In the genomic region with DNA sequence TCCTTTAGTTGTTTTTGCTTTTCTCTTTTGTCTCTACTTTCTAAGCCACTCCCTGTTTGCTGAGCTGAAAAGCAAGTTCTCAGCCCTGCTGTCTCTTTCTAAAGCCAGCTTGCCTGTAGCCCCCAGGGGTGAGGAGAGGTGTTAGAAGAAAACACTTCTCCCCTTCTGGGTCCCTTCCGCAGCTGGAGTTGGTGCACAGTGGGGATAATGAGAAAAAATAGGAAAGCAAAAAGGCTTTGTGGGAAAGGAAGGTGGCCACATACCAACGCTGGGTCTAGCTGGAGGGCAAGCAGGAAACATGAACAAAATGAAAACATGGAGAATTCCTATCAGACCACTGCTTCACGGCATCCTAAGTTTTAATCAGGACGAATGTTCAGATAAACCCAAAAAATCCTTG, we compare ENCODE assay signal across 12 cellular contexts. TPM values are rescaled to one million over a fixed set of nuclear protein-coding genes. Genes with fewer than 3 reads are reported as not detected.
DNase-seq lines count a peak whose midpoint lies in the region; ATAC-seq and TF ChIP-seq lines count a peak whose summit lies in the region.
"Had no signal": no experiment of that assay in that cellular context is flagged by ENCODE, and none has a peak within 500 bp of the region (broad histone marks: within the 10 kb centered on the region; RNA-seq: fewer than 3 reads in every experiment).

No MANE protein-coding gene starts in this region.

- H4K12ac ChIP-seq in trophoblast cell (ENCODE audit: low read depth, low read length), result no peak overlapping the region

- H3K9me3 Mint-ChIP-seq in IgD-negative memory B cell (no peaks in the 10 kb centered on the region), MCF 10A (ENCODE audit: unreplicated experiment) (no peaks in the 10 kb centered on the region)

- no peak overlapping the region for H3K4me3 Mint-ChIP-seq in IgD-negative memory B cell
- H3K4me3 Mint-ChIP-seq in MCF 10A (ENCODE audit: unreplicated experiment), result no peak overlapping the region

- peak overlapping the region; percentile 37 for H4K8ac ChIP-seq in trophoblast cell (ENCODE audit: low read depth, low read length)

- H3K18ac ChIP-seq in trophoblast cell (ENCODE audit: low read length), result no peak overlapping the region

- no peak overlapping the region for H3K14ac ChIP-seq in trophoblast cell (ENCODE audit: low read length)

- H3K36me3 Mint-ChIP-seq in IgD-negative memory B cell, result peaks cover 2% of the 10 kb centered on the region
- H3K36me3 Mint-ChIP-seq in MCF 10A (ENCODE audit: insufficient read depth, unreplicated experiment), result no peaks in the 10 kb centered on the region

- H3K4me3 ChIP-seq in trophoblast cell (ENCODE audit: low read depth, low read length), result no peak overlapping the region
- H3K4me3 ChIP-seq: body of pancreas, pancreas had no signal

- no peaks in the 10 kb centered on the region for H3K9me3 ChIP-seq in trophoblast cell (ENCODE audit: insufficient read depth, low read depth, low read length)
- H3K9me3 ChIP-seq: body of pancreas, pancreas had no signal

- ATAC-seq in HG02938 (IDR thresholded peaks at IDR 0.05; ENCODE audit: unreplicated experiment), result no peak

- no peaks in the 10 kb centered on the region for H3K36me3 ChIP-seq in trophoblast cell (ENCODE audit: control insufficient read depth in 1 of 2, insufficient read depth in 2 of 2, low read length in 2 of 2)
- H3K36me3 ChIP-seq: pancreas had no signal

- DNase-seq in DMS 273 (lab: John Stamatoyannopoulos, UW; ENCODE audit: unreplicated experiment) (peak; percentile 20), DMS 273 treated with DMSO at 0.1 percent for 48 hours (lab: John Stamatoyannopoulos, UW) (no peak), MCF 10A (ENCODE audit: unreplicated experiment) (no peak), trophoblast cell (peak in 1 of 2 donors; percentile 44), RPMI8226 (no peak), posterior vena cava (ENCODE audit: low spot score) (no peak)
- DNase-seq: DMS153 had no signal

- CTCF ChIA-PET in MCF 10A (lab: Yijun Ruan, JAX), result interaction anchor here (0.6 to 3.8 kb wide), 8 partner anchors 11 to 153 kb away, joined by 3 to 20 read pairs (median 3); no protein-coding TSS in a partner anchor

- peak overlapping the region; percentile 17 for H3K4ac ChIP-seq in trophoblast cell (ENCODE audit: low read depth, low read length)

- H3K4me1 ChIP-seq in trophoblast cell (ENCODE audit: control insufficient read depth in 1 of 2, insufficient read depth in 2 of 2, low read length in 2 of 2), result peaks cover 27 to 32% of the 10 kb centered on the region in 2 experiments
- H3K4me1 ChIP-seq: body of pancreas, pancreas had no signal

- no TSS peak for BruUV-seq in MCF 10A (replicated peaks; lab: Mats Ljungman, UMichigan)

- peak overlapping the region in 2 of 3 donors; percentile 1 to 91 for H3K27ac Mint-ChIP-seq in IgD-negative memory B cell
- peak overlapping the region; percentile 77 for H3K27ac Mint-ChIP-seq in MCF 10A (ENCODE audit: low read depth, unreplicated experiment)

- no peak overlapping the region for H3K27ac ChIP-seq in trophoblast cell (ENCODE audit: low read depth, low read length)
- H3K27ac ChIP-seq: 22Rv1, body of pancreas, pancreas had no signal

- no peak overlapping the region for H2BK120ac ChIP-seq in trophoblast cell (ENCODE audit: insufficient read depth, low read length, poor library complexity)

- H2BK12ac ChIP-seq in trophoblast cell (ENCODE audit: low read length), result peak overlapping the region; percentile 45

- H3K27me3 Mint-ChIP-seq in IgD-negative memory B cell, result no peaks in the 10 kb centered on the region
- no peaks in the 10 kb centered on the region for H3K27me3 Mint-ChIP-seq in MCF 10A (ENCODE audit: insufficient read depth, unreplicated experiment)

- no peak overlapping the region for H3K9ac ChIP-seq in trophoblast cell (ENCODE audit: low read length)

- H2AK5ac ChIP-seq in trophoblast cell (ENCODE audit: low read length), result no peak overlapping the region

- H2BK5ac ChIP-seq in trophoblast cell (ENCODE audit: low read depth, low read length, poor library complexity), result no peak overlapping the region

- H3K4me1 Mint-ChIP-seq in IgD-negative memory B cell (peaks cover 10 to 16% (median 14%) of the 10 kb centered on the region in 3 donors), MCF 10A (ENCODE audit: insufficient read depth, unreplicated experiment) (peaks cover 47% of the 10 kb centered on the region)

- no CpG with 5 or more reads among the region's 4 CpGs for WGBS in trophoblast cell (ENCODE audit: extremely low coverage, insufficient coverage, insufficient read length)

- H4K91ac ChIP-seq in trophoblast cell (ENCODE audit: low read depth, low read length), result no peak overlapping the region

- no peak overlapping the region for H3K23ac ChIP-seq in trophoblast cell (ENCODE audit: low read length)

- intact Hi-C loops in MCF 10A (cut with micrococcal nuclease), result no loop called here
- intact Hi-C loops in posterior vena cava (cut with DNase I), result loop anchor here in 1 of 2 donors (1.0 kb wide), 1 partner anchor 94 kb away; no protein-coding TSS in a partner anchor

- peaks cover 14% of the 10 kb centered on the region for H3K79me1 ChIP-seq in trophoblast cell (ENCODE audit: low read length)

- no peak overlapping the region for H3K4me2 ChIP-seq in trophoblast cell (ENCODE audit: low read length)

- no peak for TF ChIP-seq CTCF in MCF 10A (IDR thresholded peaks at IDR 0.05; ENCODE audit: unreplicated experiment)

- no peak overlapping the region for H2AFZ ChIP-seq in trophoblast cell (ENCODE audit: insufficient read depth, low read length, poor library complexity)

- H3K79me2 ChIP-seq in trophoblast cell (ENCODE audit: control insufficient read depth, insufficient read depth, low read length, poor library complexity), result no peaks in the 10 kb centered on the region

- no peaks in the 10 kb centered on the region for H3K27me3 ChIP-seq in trophoblast cell (ENCODE audit: insufficient read depth, low read length)
- H3K27me3 ChIP-seq: body of pancreas, pancreas had no signal

- POLR2A ChIA-PET in MCF 10A (lab: Yijun Ruan, JAX), result interaction anchor here (0.6 to 17.4 kb wide), 8 partner anchors 14 to 469 kb away, joined by 3 to 570 read pairs (median 6); partner anchors contain the start of genes CHCHD5 and SLC20A1

RNA-seq across cellular contexts. Expression of gene SLC20A1, which starts 15.5 kb away (rescaled TPM):
- 19.3 TPM for polyA plus RNA-seq in IgD-negative memory B cell
- total RNA-seq in MCF 10A (2022) (242 and 295 TPM in 2 replicates), posterior vena cava (10 to 100 TPM; 41.0 to 43.6 TPM)
- polyA plus RNA-seq in trophoblast cell (2013), result 25.1 and 26.0 TPM in 2 replicates

RNA-seq across cellular contexts. Expression of gene CHCHD5, which starts 45.9 kb away (rescaled TPM):
- 39.7 TPM for polyA plus RNA-seq in IgD-negative memory B cell
- total RNA-seq in MCF 10A (2022) (54.5 and 56.1 TPM in 2 replicates), posterior vena cava (10 to 100 TPM; 12.7 to 23.8 TPM)
- polyA plus RNA-seq in trophoblast cell (2013), result 17.5 and 20.8 TPM in 2 replicates
